In genomic region chr1:246483204-246483933, GRCh38 we compare ENCODE assay signal across 11 cellular contexts. TPM values are rescaled to one million over a fixed set of nuclear protein-coding genes. Genes with fewer than 3 reads are reported as not detected.
DNase-seq lines count a peak whose midpoint lies in the region; ATAC-seq and TF ChIP-seq lines count a peak whose summit lies in the region.
"Had no signal": no experiment of that assay in that cellular context is flagged by ENCODE, and none has a peak within 500 bp of the region (broad histone marks: within the 10 kb centered on the region; RNA-seq: fewer than 3 reads in every experiment).

No MANE protein-coding gene starts in this region.

- no peaks in the 10 kb centered on the region for H3K36me3 ChIP-seq in CD4-positive, alpha-beta memory T cell (ENCODE audit: insufficient read depth, low read length)
- H3K36me3 ChIP-seq: prostate gland had no signal

- H3K4me1 ChIP-seq in CD4-positive, alpha-beta memory T cell (ENCODE audit: insufficient read depth, low read length), result peaks cover 12% of the 10 kb centered on the region
- no peaks in the 10 kb centered on the region for H3K4me1 ChIP-seq in right cardiac atrium (ENCODE audit: control insufficient read depth, insufficient read depth, low read length)
- H3K4me1 ChIP-seq: prostate gland had no signal

- no peaks in the 10 kb centered on the region for H3K27me3 Mint-ChIP-seq in CD4-positive, alpha-beta memory T cell
- no peaks in the 10 kb centered on the region for H3K27me3 Mint-ChIP-seq in IgD-negative memory B cell
- H3K27me3 Mint-ChIP-seq: activated CD4-positive, alpha-beta memory T cell treated with anti-CD3 and anti-CD28 coated beads for 36 hours had no signal

- no peak for DNase-seq in CD4-positive, alpha-beta memory T cell
- DNase-seq in fibroblast of villous mesenchyme (ENCODE audit: low read depth), result no peak
- DNase-seq in retina, result no peak
- no peak for DNase-seq in right cardiac atrium
- no peak for DNase-seq in NCI-H2081 (lab: John Stamatoyannopoulos, UW)
- no peak for DNase-seq in NCI-H2171 (lab: John Stamatoyannopoulos, UW)
- DNase-seq: activated CD4-positive, alpha-beta memory T cell treated with anti-CD3 and anti-CD28 coated beads for 36 hours had no signal

- peaks cover 18 to 24% (median 22%) of the 10 kb centered on the region in 4 donors for H3K4me1 Mint-ChIP-seq in CD4-positive, alpha-beta memory T cell
- H3K4me1 Mint-ChIP-seq in IgD-negative memory B cell, result peaks cover 20 to 27% (median 21%) of the 10 kb centered on the region in 3 donors

- peak overlapping the region in 5 of 8 donors; percentile 23 to 63 (median 37) for H3K4me3 Mint-ChIP-seq in CD4-positive, alpha-beta memory T cell
- peak overlapping the region in 3 of 4 donors; percentile 4 to 72 (median 70) for H3K4me3 Mint-ChIP-seq in IgD-negative memory B cell
- H3K4me3 Mint-ChIP-seq: activated CD4-positive, alpha-beta memory T cell treated with anti-CD3 and anti-CD28 coated beads for 36 hours had no signal

- H3K9me3 Mint-ChIP-seq in CD4-positive, alpha-beta memory T cell, result no peaks in the 10 kb centered on the region
- no peaks in the 10 kb centered on the region for H3K9me3 Mint-ChIP-seq in IgD-negative memory B cell
- H3K9me3 Mint-ChIP-seq: activated CD4-positive, alpha-beta memory T cell treated with anti-CD3 and anti-CD28 coated beads for 36 hours had no signal

- POLR2A ChIA-PET in CD4-positive, alpha-beta memory T cell (lab: Charles Lee; ENCODE audit: partially characterized antibody), result no interaction called here

- TF ChIP-seq CTCF in fibroblast of villous mesenchyme (IDR thresholded peaks at IDR 0.05; ENCODE audit: insufficient read depth, low read depth, low read length), result no peak

- 1% methylated on average over 1 of the region's 1 CpG for WGBS in right cardiac atrium

- H3K4me3 ChIP-seq in CD4-positive, alpha-beta memory T cell (ENCODE audit: low read length in 2 of 2), result no peak overlapping the region
- H3K4me3 ChIP-seq in fibroblast of villous mesenchyme (ENCODE audit: low read depth, low read length) (peak overlapping the region; percentile 33), right cardiac atrium (ENCODE audit: low read length) (no peak overlapping the region)
- H3K4me3 ChIP-seq: prostate gland had no signal

- H3K36me3 Mint-ChIP-seq in CD4-positive, alpha-beta memory T cell, result no peaks in the 10 kb centered on the region
- peaks cover 2% of the 10 kb centered on the region for H3K36me3 Mint-ChIP-seq in IgD-negative memory B cell
- H3K36me3 Mint-ChIP-seq: activated CD4-positive, alpha-beta memory T cell treated with anti-CD3 and anti-CD28 coated beads for 36 hours had no signal

- no peaks in the 10 kb centered on the region for H3K9me3 ChIP-seq in CD4-positive, alpha-beta memory T cell (ENCODE audit: control insufficient read depth in 1 of 2, low read length in 2 of 2)
- no peaks in the 10 kb centered on the region for H3K9me3 ChIP-seq in right cardiac atrium (ENCODE audit: control insufficient read depth, low read length)
- H3K9me3 ChIP-seq: prostate gland had no signal

- ATAC-seq in GM19463 (IDR thresholded peaks at IDR 0.05; ENCODE audit: unreplicated experiment) (peak; percentile 60), right cardiac atrium (no peak)
- ATAC-seq: Panc1 had no signal

- intact Hi-C loops in CD4-positive, alpha-beta memory T cell (cut with micrococcal nuclease), result no loop called here
- intact Hi-C loops in right cardiac atrium (cut with DNase I), result no loop called here

- CTCF ChIA-PET in CD4-positive, alpha-beta memory T cell (lab: Charles Lee; ENCODE audit: partially characterized antibody), result interaction anchor here (0.5 to 1.0 kb wide), 3 partner anchors 13 to 217 kb away, joined by 3 to 6 read pairs (median 5); no protein-coding TSS in a partner anchor

- H3K27me3 ChIP-seq in CD4-positive, alpha-beta memory T cell (ENCODE audit: insufficient read depth, low read length), result no peaks in the 10 kb centered on the region
- no peaks in the 10 kb centered on the region for H3K27me3 ChIP-seq in right cardiac atrium (ENCODE audit: control insufficient read depth, insufficient read depth)

- no peak overlapping the region for H3K27ac ChIP-seq in CD4-positive, alpha-beta memory T cell (ENCODE audit: low read depth, low read length)
- H3K27ac ChIP-seq in right cardiac atrium (ENCODE audit: low read length), result no peak overlapping the region
- H3K27ac ChIP-seq: prostate gland had no signal

- peak overlapping the region in 2 of 7 donors; percentile 8 to 18 for H3K27ac Mint-ChIP-seq in CD4-positive, alpha-beta memory T cell
- H3K27ac Mint-ChIP-seq in IgD-negative memory B cell, result peak overlapping the region in 1 of 3 donors; percentile 0
- H3K27ac Mint-ChIP-seq: activated CD4-positive, alpha-beta memory T cell treated with anti-CD3 and anti-CD28 coated beads for 36 hours had no signal

RNA-seq across cellular contexts. Expression of gene SMYD3, which starts 23.7 kb away (rescaled TPM):
- total RNA-seq in CD4-positive, alpha-beta memory T cell, result 10 to 100 TPM; 19.5 to 19.7 TPM
- 10 to 100 TPM; 26.0 to 28.9 TPM for polyA plus RNA-seq in CD4-positive, alpha-beta memory T cell
- 35.9 TPM for polyA plus RNA-seq in IgD-negative memory B cell
- 35.4 and 36.1 TPM in 2 replicates for total RNA-seq in fibroblast of villous mesenchyme
- total RNA-seq in right cardiac atrium, result 10 to 100 TPM in 2 of 4 donors, 1 to 10 TPM in 2; 9.1 to 11.6 (median 10.0) TPM
- polyA plus RNA-seq in right cardiac atrium, result 6.8 TPM
